In genomic region chr6:154675602-154676088, GRCh38 we compare ENCODE assay signal across 1 cellular context.
TF ChIP-seq lines count a peak whose summit lies in the region.

No MANE protein-coding gene starts in this region.

TF ChIP-seq in HepG2, 621 proteins besides CTCF, POLR2A, EP300 and RAD21 (continued from another document and continues in another):
- TF ChIP-seq, protein P1, sequence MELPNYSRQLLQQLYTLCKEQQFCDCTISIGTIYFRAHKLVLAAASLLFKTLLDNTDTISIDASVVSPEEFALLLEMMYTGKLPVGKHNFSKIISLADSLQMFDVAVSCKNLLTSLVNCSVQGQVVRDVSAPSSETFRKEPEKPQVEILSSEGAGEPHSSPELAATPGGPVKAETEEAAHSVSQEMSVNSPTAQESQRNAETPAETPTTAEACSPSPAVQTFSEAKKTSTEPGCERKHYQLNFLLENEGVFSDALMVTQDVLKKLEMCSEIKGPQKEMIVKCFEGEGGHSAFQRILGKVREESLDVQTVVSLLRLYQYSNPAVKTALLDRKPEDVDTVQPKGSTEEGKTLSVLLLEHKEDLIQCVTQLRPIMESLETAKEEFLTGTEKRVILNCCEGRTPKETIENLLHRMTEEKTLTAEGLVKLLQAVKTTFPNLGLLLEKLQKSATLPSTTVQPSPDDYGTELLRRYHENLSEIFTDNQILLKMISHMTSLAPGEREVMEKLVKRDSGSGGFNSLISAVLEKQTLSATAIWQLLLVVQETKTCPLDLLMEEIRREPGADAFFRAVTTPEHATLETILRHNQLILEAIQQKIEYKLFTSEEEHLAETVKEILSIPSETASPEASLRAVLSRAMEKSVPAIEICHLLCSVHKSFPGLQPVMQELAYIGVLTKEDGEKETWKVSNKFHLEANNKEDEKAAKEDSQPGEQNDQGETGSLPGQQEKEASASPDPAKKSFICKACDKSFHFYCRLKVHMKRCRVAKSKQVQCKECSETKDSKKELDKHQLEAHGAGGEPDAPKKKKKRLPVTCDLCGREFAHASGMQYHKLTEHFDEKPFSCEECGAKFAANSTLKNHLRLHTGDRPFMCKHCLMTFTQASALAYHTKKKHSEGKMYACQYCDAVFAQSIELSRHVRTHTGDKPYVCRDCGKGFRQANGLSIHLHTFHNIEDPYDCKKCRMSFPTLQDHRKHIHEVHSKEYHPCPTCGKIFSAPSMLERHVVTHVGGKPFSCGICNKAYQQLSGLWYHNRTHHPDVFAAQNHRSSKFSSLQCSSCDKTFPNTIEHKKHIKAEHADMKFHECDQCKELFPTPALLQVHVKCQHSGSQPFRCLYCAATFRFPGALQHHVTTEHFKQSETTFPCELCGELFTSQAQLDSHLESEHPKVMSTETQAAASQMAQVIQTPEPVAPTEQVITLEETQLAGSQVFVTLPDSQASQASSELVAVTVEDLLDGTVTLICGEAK (IDR thresholded peaks at IDR 0.05): no peak
- TF ChIP-seq, protein P1 (CRISPR knock-in tag; IDR thresholded peaks at IDR 0.05): no peak
- TF ChIP-seq ZNF335 (CRISPR knock-in tag; IDR thresholded peaks at IDR 0.05) (peak; percentile 76), HOXA9 (CRISPR knock-in tag; IDR thresholded peaks at IDR 0.05; ENCODE audit: borderline replicate concordance) (no peak), ADNP (CRISPR knock-in tag; IDR thresholded peaks at IDR 0.05) (no peak), ZNF670 (CRISPR knock-in tag; IDR thresholded peaks at IDR 0.05; ENCODE audit: borderline replicate concordance) (no peak), GZF1 (CRISPR knock-in tag; IDR thresholded peaks at IDR 0.05) (no peak), SAP130 (CRISPR knock-in tag; IDR thresholded peaks at IDR 0.05; ENCODE audit: low read depth) (peak; percentile 71), PCBP1 (IDR thresholded peaks at IDR 0.05; ENCODE audit: borderline replicate concordance, low read depth, low read length) (no peak), ZNF567 (CRISPR knock-in tag; IDR thresholded peaks at IDR 0.05; ENCODE audit: borderline replicate concordance) (no peak), CHD2 (IDR thresholded peaks at IDR 0.05; ENCODE audit: low read depth, low read length) (no peak), MTF1 (CRISPR knock-in tag; IDR thresholded peaks at IDR 0.05) (no peak), ZNF326 (CRISPR knock-in tag; IDR thresholded peaks at IDR 0.05; ENCODE audit: borderline replicate concordance) (no peak), ZMYM4 (CRISPR knock-in tag; IDR thresholded peaks at IDR 0.05) (peak; percentile 36; the same call in 1 of the 2 replicates), ZSCAN31 (CRISPR knock-in tag; IDR thresholded peaks at IDR 0.05; ENCODE audit: low read depth) (0 out of 2 replicates have a peak, but pooled peaks have one; percentile 42), RORA (CRISPR knock-in tag; IDR thresholded peaks at IDR 0.05) (no peak), SSRP1 (CRISPR knock-in tag; IDR thresholded peaks at IDR 0.05) (0 out of 2 replicates have a peak, but pooled peaks have one; percentile 70), TARDBP (CRISPR knock-in tag; IDR thresholded peaks at IDR 0.05) (peak; percentile 33; the same call in 1 of the 2 replicates), MAFG (CRISPR knock-in tag; IDR thresholded peaks at IDR 0.05) (no peak), ZNF772 (CRISPR knock-in tag; IDR thresholded peaks at IDR 0.05) (no peak), ZSCAN29 (CRISPR knock-in tag; conservative IDR thresholded peaks at IDR 0.05) (no peak), ZNF710 (CRISPR knock-in tag; IDR thresholded peaks at IDR 0.05; ENCODE audit: borderline replicate concordance) (no peak), ZNF383 (CRISPR knock-in tag; IDR thresholded peaks at IDR 0.05; ENCODE audit: borderline replicate concordance) (no peak), MTA1 (CRISPR knock-in tag; IDR thresholded peaks at IDR 0.05; ENCODE audit: borderline replicate concordance) (no peak), SMARCC2 (IDR thresholded peaks at IDR 0.05) (no peak), ZNF556 (CRISPR knock-in tag; IDR thresholded peaks at IDR 0.05; ENCODE audit: borderline replicate concordance) (peak; percentile 53; the same call in 1 of the 2 replicates), HOXD1 (CRISPR knock-in tag; IDR thresholded peaks at IDR 0.05) (no peak), IKZF1 (IDR thresholded peaks at IDR 0.05) (no peak), NBN (conservative IDR thresholded peaks at IDR 0.05) (no peak)
- TF ChIP-seq, protein P2, sequence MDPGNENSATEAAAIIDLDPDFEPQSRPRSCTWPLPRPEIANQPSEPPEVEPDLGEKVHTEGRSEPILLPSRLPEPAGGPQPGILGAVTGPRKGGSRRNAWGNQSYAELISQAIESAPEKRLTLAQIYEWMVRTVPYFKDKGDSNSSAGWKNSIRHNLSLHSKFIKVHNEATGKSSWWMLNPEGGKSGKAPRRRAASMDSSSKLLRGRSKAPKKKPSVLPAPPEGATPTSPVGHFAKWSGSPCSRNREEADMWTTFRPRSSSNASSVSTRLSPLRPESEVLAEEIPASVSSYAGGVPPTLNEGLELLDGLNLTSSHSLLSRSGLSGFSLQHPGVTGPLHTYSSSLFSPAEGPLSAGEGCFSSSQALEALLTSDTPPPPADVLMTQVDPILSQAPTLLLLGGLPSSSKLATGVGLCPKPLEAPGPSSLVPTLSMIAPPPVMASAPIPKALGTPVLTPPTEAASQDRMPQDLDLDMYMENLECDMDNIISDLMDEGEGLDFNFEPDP (CRISPR knock-in tag; conservative IDR thresholded peaks at IDR 0.05): no peak
- TF ChIP-seq, protein P3, sequence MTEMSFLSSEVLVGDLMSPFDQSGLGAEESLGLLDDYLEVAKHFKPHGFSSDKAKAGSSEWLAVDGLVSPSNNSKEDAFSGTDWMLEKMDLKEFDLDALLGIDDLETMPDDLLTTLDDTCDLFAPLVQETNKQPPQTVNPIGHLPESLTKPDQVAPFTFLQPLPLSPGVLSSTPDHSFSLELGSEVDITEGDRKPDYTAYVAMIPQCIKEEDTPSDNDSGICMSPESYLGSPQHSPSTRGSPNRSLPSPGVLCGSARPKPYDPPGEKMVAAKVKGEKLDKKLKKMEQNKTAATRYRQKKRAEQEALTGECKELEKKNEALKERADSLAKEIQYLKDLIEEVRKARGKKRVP (CRISPR knock-in tag; IDR thresholded peaks at IDR 0.05): no peak
- TF ChIP-seq, protein P4, sequence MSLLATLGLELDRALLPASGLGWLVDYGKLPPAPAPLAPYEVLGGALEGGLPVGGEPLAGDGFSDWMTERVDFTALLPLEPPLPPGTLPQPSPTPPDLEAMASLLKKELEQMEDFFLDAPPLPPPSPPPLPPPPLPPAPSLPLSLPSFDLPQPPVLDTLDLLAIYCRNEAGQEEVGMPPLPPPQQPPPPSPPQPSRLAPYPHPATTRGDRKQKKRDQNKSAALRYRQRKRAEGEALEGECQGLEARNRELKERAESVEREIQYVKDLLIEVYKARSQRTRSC (CRISPR knock-in tag; IDR thresholded peaks at IDR 0.05; ENCODE audit: low read depth): no peak
- TF ChIP-seq, protein P5, sequence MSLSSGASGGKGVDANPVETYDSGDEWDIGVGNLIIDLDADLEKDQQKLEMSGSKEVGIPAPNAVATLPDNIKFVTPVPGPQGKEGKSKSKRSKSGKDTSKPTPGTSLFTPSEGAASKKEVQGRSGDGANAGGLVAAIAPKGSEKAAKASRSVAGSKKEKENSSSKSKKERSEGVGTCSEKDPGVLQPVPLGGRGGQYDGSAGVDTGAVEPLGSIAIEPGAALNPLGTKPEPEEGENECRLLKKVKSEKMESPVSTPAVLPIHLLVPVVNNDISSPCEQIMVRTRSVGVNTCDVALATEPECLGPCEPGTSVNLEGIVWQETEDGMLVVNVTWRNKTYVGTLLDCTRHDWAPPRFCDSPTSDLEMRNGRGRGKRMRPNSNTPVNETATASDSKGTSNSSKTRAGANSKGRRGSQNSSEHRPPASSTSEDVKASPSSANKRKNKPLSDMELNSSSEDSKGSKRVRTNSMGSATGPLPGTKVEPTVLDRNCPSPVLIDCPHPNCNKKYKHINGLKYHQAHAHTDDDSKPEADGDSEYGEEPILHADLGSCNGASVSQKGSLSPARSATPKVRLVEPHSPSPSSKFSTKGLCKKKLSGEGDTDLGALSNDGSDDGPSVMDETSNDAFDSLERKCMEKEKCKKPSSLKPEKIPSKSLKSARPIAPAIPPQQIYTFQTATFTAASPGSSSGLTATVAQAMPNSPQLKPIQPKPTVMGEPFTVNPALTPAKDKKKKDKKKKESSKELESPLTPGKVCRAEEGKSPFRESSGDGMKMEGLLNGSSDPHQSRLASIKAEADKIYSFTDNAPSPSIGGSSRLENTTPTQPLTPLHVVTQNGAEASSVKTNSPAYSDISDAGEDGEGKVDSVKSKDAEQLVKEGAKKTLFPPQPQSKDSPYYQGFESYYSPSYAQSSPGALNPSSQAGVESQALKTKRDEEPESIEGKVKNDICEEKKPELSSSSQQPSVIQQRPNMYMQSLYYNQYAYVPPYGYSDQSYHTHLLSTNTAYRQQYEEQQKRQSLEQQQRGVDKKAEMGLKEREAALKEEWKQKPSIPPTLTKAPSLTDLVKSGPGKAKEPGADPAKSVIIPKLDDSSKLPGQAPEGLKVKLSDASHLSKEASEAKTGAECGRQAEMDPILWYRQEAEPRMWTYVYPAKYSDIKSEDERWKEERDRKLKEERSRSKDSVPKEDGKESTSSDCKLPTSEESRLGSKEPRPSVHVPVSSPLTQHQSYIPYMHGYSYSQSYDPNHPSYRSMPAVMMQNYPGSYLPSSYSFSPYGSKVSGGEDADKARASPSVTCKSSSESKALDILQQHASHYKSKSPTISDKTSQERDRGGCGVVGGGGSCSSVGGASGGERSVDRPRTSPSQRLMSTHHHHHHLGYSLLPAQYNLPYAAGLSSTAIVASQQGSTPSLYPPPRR (CRISPR knock-in tag; IDR thresholded peaks at IDR 0.05; ENCODE audit: borderline replicate concordance): no peak
- TF ChIP-seq, protein P6, sequence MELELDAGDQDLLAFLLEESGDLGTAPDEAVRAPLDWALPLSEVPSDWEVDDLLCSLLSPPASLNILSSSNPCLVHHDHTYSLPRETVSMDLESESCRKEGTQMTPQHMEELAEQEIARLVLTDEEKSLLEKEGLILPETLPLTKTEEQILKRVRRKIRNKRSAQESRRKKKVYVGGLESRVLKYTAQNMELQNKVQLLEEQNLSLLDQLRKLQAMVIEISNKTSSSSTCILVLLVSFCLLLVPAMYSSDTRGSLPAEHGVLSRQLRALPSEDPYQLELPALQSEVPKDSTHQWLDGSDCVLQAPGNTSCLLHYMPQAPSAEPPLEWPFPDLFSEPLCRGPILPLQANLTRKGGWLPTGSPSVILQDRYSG (CRISPR knock-in tag; IDR thresholded peaks at IDR 0.05): no peak
- TF ChIP-seq, protein P7, sequence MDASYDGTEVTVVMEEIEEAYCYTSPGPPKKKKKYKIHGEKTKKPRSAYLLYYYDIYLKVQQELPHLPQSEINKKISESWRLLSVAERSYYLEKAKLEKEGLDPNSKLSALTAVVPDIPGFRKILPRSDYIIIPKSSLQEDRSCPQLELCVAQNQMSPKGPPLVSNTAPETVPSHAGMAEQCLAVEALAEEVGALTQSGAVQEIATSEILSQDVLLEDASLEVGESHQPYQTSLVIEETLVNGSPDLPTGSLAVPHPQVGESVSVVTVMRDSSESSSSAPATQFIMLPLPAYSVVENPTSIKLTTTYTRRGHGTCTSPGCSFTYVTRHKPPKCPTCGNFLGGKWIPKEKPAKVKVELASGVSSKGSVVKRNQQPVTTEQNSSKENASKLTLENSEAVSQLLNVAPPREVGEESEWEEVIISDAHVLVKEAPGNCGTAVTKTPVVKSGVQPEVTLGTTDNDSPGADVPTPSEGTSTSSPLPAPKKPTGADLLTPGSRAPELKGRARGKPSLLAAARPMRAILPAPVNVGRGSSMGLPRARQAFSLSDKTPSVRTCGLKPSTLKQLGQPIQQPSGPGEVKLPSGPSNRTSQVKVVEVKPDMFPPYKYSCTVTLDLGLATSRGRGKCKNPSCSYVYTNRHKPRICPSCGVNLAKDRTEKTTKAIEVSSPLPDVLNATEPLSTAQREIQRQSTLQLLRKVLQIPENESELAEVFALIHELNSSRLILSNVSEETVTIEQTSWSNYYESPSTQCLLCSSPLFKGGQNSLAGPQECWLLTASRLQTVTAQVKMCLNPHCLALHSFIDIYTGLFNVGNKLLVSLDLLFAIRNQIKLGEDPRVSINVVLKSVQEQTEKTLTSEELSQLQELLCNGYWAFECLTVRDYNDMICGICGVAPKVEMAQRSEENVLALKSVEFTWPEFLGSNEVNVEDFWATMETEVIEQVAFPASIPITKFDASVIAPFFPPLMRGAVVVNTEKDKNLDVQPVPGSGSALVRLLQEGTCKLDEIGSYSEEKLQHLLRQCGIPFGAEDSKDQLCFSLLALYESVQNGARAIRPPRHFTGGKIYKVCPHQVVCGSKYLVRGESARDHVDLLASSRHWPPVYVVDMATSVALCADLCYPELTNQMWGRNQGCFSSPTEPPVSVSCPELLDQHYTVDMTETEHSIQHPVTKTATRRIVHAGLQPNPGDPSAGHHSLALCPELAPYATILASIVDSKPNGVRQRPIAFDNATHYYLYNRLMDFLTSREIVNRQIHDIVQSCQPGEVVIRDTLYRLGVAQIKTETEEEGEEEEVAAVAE (CRISPR knock-in tag; IDR thresholded peaks at IDR 0.05; ENCODE audit: borderline replicate concordance): peak; percentile 60; the same call in 1 of the 2 replicates
